ENCODE assay signal across 24 cellular contexts in the genomic region with DNA sequence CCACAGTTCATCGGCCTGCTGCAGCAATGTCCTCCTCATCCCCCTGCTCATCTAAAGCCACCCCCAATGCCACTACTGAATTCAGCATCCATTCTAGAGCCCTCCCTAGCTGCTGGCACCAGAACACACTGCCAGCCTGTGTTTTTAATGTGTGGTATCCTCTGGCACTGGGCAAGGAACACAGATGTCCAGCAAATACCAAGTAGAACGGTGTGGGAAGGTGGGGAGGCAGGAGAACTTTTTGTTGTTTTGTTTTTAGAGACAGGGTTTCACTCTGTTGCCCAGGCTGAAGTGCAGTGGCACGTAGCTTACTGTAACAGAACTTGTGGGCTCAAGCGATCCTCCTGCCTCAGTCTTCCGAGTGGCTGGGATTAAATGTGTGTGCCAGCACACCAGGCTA. TPM values are rescaled to one million over a fixed set of nuclear protein-coding genes. Genes with fewer than 3 reads are reported as not detected.
A peak's percentile ranks its signal among the peaks of the same experiment; 100 is the strongest.
DNase-seq lines count a peak whose midpoint lies in the region; ATAC-seq, FAIRE-seq and TF ChIP-seq lines count a peak whose summit lies in the region.
"Had no signal": no experiment of that assay in that cellular context is flagged by ENCODE, and none has a peak within 500 bp of the region (broad histone marks: within the 10 kb centered on the region; RNA-seq: fewer than 3 reads in every experiment).

No MANE protein-coding gene starts in this region.

- BruUV-seq in endothelial cell of umbilical vein (replicated peaks; lab: Mats Ljungman, UMichigan) = no TSS peak

- no peaks in the 10 kb centered on the region for H3K79me2 ChIP-seq in endothelial cell of umbilical vein (ENCODE audit: control insufficient read depth, insufficient read depth, low read length)

- H3K36me3 ChIP-seq in endothelial cell of umbilical vein (ENCODE audit: control insufficient read depth in 2 of 2, extremely low read depth in 1 of 2, insufficient read depth in 2 of 2, low read length in 2 of 2) (peaks cover 0 to 7% of the 10 kb centered on the region in 2 experiments), thyroid gland (peaks cover 4 to 21% of the 10 kb centered on the region in 2 donors)
- H3K36me3 ChIP-seq: SJCRH30 had no signal

- dilution Hi-C loops in endothelial cell of umbilical vein (cut with MboI; ENCODE audit: extremely low pct_ligation_motif_present, low sequenced_read_pairs) = no loop called here

- no peaks in the 10 kb centered on the region for H4K20me1 ChIP-seq in endothelial cell of umbilical vein (replicated peaks; ENCODE audit: control insufficient read depth, extremely low read depth, insufficient read depth, low read length)

- no peak for ATAC-seq in CD4-positive, alpha-beta T cell (ENCODE audit: poor library complexity)
- ATAC-seq in HG02571 (IDR thresholded peaks at IDR 0.05; ENCODE audit: unreplicated experiment) (no peak), esophagus mucosa (no peak)
- ATAC-seq: GM12878, Panc1 had no signal

- intact Hi-C loops in activated CD4-positive, alpha-beta T cell treated with anti-CD3 and anti-CD28 coated beads, Interleukin-2, amount 10 ng/mL, durations not matched to agents 24 days and 14 days (cut with micrococcal nuclease) = no loop called here
- intact Hi-C loops in CD4-positive, alpha-beta T cell (cut with DNase I, micrococcal nuclease) = no loop called here
- intact Hi-C loops in endothelial cell of umbilical vein (cut with micrococcal nuclease) = no loop called here
- intact Hi-C loops in thyroid gland (cut with DNase I) = no loop called here

- CTCF ChIA-PET in CD4-positive, alpha-beta T cell (lab: Charles Lee) = no interaction called here
- CTCF ChIA-PET in endothelial cell of umbilical vein (lab: Charles Lee) = interaction anchor here (1.2 kb wide), 1 partner anchor 10 kb away, joined by 4 read pairs; no protein-coding TSS in a partner anchor

- H3K27me3 ChIP-seq in CD4-positive, alpha-beta T cell (ENCODE audit: control insufficient read depth, insufficient read depth, low read length) = no peaks in the 10 kb centered on the region
- H3K27me3 ChIP-seq in endothelial cell of umbilical vein (ENCODE audit: control insufficient read depth in 2 of 2, insufficient read depth in 2 of 2, low read length in 2 of 2) = no peaks in the 10 kb centered on the region
- no peaks in the 10 kb centered on the region for H3K27me3 ChIP-seq in thyroid gland
- H3K27me3 ChIP-seq: SJCRH30 had no signal

- POLR2A ChIA-PET in CD4-positive, alpha-beta T cell (lab: Charles Lee) = no interaction called here
- POLR2A ChIA-PET in endothelial cell of umbilical vein (lab: Charles Lee) = no interaction called here

- H3K4me1 ChIP-seq in endothelial cell of umbilical vein (ENCODE audit: control insufficient read depth, extremely low read depth, insufficient read depth, low read length) = no peaks in the 10 kb centered on the region
- H3K4me1 ChIP-seq in thyroid gland = peaks cover 20 to 35% of the 10 kb centered on the region in 2 donors
- H3K4me1 ChIP-seq: SJCRH30 had no signal

- TF ChIP-seq POLR2A in endothelial cell of umbilical vein (IDR thresholded peaks at IDR 0.05; ENCODE audit: low read depth, low read length) = no peak
- peak in 1 of 2 donors; percentile 10 for TF ChIP-seq POLR2A in thyroid gland (IDR thresholded peaks at IDR 0.05)

- no peaks in the 10 kb centered on the region for H3K9me1 ChIP-seq in endothelial cell of umbilical vein (replicated peaks; ENCODE audit: control insufficient read depth, extremely low read depth, insufficient read depth, low read length)

- peak; percentile 12 for FAIRE-seq in endothelial cell of umbilical vein (lab: Jason Lieb, UNC)
- FAIRE-seq: A204.1, GM12878 had no signal

- no peak overlapping the region for H3K4me3 Mint-ChIP-seq in activated CD4-positive, alpha-beta T cell treated with anti-CD3 and anti-CD28 coated beads, Interleukin-2, amount 10 ng/mL, durations not matched to agents 24 days and 14 days
- no peak overlapping the region for H3K4me3 Mint-ChIP-seq in CD4-positive, alpha-beta T cell
- H3K4me3 Mint-ChIP-seq: B cell, H9 had no signal

- H3K27ac Mint-ChIP-seq in activated CD4-positive, alpha-beta T cell treated with anti-CD3 and anti-CD28 coated beads, Interleukin-2, amount 10 ng/mL, durations not matched to agents 24 days and 14 days = peak overlapping the region; percentile 26
- H3K27ac Mint-ChIP-seq in CD4-positive, alpha-beta T cell = peak overlapping the region; percentile 12
- H3K27ac Mint-ChIP-seq: B cell had no signal

- no peak for DNase-seq in activated CD4-positive, alpha-beta T cell treated with anti-CD3 and anti-CD28 coated beads, Interleukin-2, amount 10 ng/mL, durations not matched to agents 24 days and 14 days
- DNase-seq in activated CD4-positive, alpha-beta T cell treated with anti-CD3 and anti-CD28 coated beads for 1 hour = no peak
- DNase-seq in CD4-positive, alpha-beta T cell = no peak
- DNase-seq in endothelial cell of umbilical vein (ENCODE audit: low read depth, low spot score) (no peak), thyroid gland (peak; percentile 66 to 68)
- DNase-seq in central memory CD4-positive, alpha-beta T cell = no peak
- DNase-seq: DMS79 treated with DMSO at 0.1 percent for 48 hours, H9, NCI-H1092 treated with DMSO at 0.1 percent for 48 hours, NCI-H1436 treated with DMSO at 0.1 percent for 48 hours, NCI-H2029, NCI-H2227 treated with DMSO at 0.1 percent for 48 hours, NCI-H510A treated with DMSO at 0.1 percent for 48 hours, NCI-H748 treated with DMSO at 0.1 percent for 48 hours, SJCRH30 had no signal

- H3K4me2 ChIP-seq in endothelial cell of umbilical vein (ENCODE audit: insufficient read depth, low read length) = no peak overlapping the region
- H3K4me2 ChIP-seq: KMS-11 had no signal

- H3K9me3 Mint-ChIP-seq in activated CD4-positive, alpha-beta T cell treated with anti-CD3 and anti-CD28 coated beads, Interleukin-2, amount 10 ng/mL, durations not matched to agents 24 days and 14 days = no peaks in the 10 kb centered on the region
- H3K9me3 Mint-ChIP-seq in CD4-positive, alpha-beta T cell = no peaks in the 10 kb centered on the region
- H3K9me3 Mint-ChIP-seq: CD14-positive monocyte, H9 had no signal

- no peak for TF ChIP-seq CTCF in CD4-positive, alpha-beta T cell (IDR thresholded peaks at IDR 0.05)
- TF ChIP-seq CTCF in endothelial cell of umbilical vein (IDR thresholded peaks at IDR 0.05; ENCODE audit: extremely low read depth in 1 of 2, insufficient read depth in 1 of 2, low read depth in 1 of 2, low read length in 2 of 2) = no peak
- no peak for TF ChIP-seq CTCF in thyroid gland (IDR thresholded peaks at IDR 0.05)

- no peak overlapping the region for H2AFZ ChIP-seq in endothelial cell of umbilical vein (ENCODE audit: low read depth, low read length)

- no peak overlapping the region for H3K4me3 ChIP-seq in endothelial cell of umbilical vein (replicated peaks in 1 of 3; ENCODE audit: insufficient read depth in 1 of 3, low read depth in 1 of 3, low read length in 3 of 3)
- no peak overlapping the region for H3K4me3 ChIP-seq in thyroid gland (replicated peaks in 1 of 3)
- H3K4me3 ChIP-seq: GM12878, SJCRH30 had no signal

- H3K9me3 ChIP-seq in CD4-positive, alpha-beta T cell (ENCODE audit: control insufficient read depth, low read length) = no peaks in the 10 kb centered on the region
- H3K9me3 ChIP-seq in endothelial cell of umbilical vein (replicated peaks; ENCODE audit: control insufficient read depth, insufficient read depth, low read length) (no peaks in the 10 kb centered on the region), thyroid gland (no peaks in the 10 kb centered on the region)
- H3K9me3 ChIP-seq: SJCRH30 had no signal

- peaks cover 12% of the 10 kb centered on the region for H3K4me1 Mint-ChIP-seq in activated CD4-positive, alpha-beta T cell treated with anti-CD3 and anti-CD28 coated beads, Interleukin-2, amount 10 ng/mL, durations not matched to agents 24 days and 14 days
- H3K4me1 Mint-ChIP-seq in CD4-positive, alpha-beta T cell (ENCODE audit: low read depth) = peaks cover 19% of the 10 kb centered on the region

- peaks cover 17% of the 10 kb centered on the region for H3K36me3 Mint-ChIP-seq in activated CD4-positive, alpha-beta T cell treated with anti-CD3 and anti-CD28 coated beads, Interleukin-2, amount 10 ng/mL, durations not matched to agents 24 days and 14 days (ENCODE audit: low read depth)
- H3K36me3 Mint-ChIP-seq in CD4-positive, alpha-beta T cell (ENCODE audit: low read depth) = peaks cover 23% of the 10 kb centered on the region

- no peak overlapping the region for H3K9ac ChIP-seq in endothelial cell of umbilical vein (replicated peaks; ENCODE audit: extremely low read depth, insufficient read depth, low read length)
- H3K9ac ChIP-seq: KMS-11 had no signal

- WGBS in thyroid gland, 2 donors = 40 to 44% methylated on average over 5 of the region's 5 CpGs

- no peak overlapping the region for H3K27ac ChIP-seq in CD4-positive, alpha-beta T cell (ENCODE audit: low read depth, low read length)
- no peak overlapping the region for H3K27ac ChIP-seq in endothelial cell of umbilical vein (ENCODE audit: insufficient read depth, low read depth, low read length)
- peak overlapping the region; percentile 17 to 65 (median 31) for H3K27ac ChIP-seq in thyroid gland
- H3K27ac ChIP-seq: KMS-11, SJCRH30 had no signal

- no peaks in the 10 kb centered on the region for H3K27me3 Mint-ChIP-seq in activated CD4-positive, alpha-beta T cell treated with anti-CD3 and anti-CD28 coated beads, Interleukin-2, amount 10 ng/mL, durations not matched to agents 24 days and 14 days
- no peaks in the 10 kb centered on the region for H3K27me3 Mint-ChIP-seq in CD4-positive, alpha-beta T cell
- H3K27me3 Mint-ChIP-seq: B cell had no signal

RNA-seq across cellular contexts. Expression of gene HDHD3, which starts 4.7 kb away (rescaled TPM):
- total RNA-seq in activated CD4-positive, alpha-beta T cell treated with anti-CD3 and anti-CD28 coated beads, Interleukin-2, amount 10 ng/mL, durations not matched to agents 24 days and 14 days = 16.5 and 17.8 TPM in 2 replicates
- total RNA-seq in CD4-positive, alpha-beta T cell = 10 to 100 TPM; 12.8 to 13.2 TPM
- total RNA-seq in endothelial cell of umbilical vein (7.6 and 8.0 TPM in 2 replicates), thyroid gland (10 to 100 TPM; 37.1 to 67.7 (median 53.0) TPM), esophagus mucosa (41.2 TPM)
- 14.1 and 15.5 TPM in 2 replicates for polyA plus RNA-seq in endothelial cell of umbilical vein
- 7.0 and 10.1 TPM in 2 replicates for polyA plus RNA-seq in endothelial cell of umbilical vein (2011; cell fraction: cytosol; rRNA removed)
- polyA plus RNA-seq in endothelial cell of umbilical vein (2011; cell fraction: nucleus; rRNA removed) = 10.5 and 11.1 TPM in 2 replicates
- 7.1 and 7.3 TPM in 2 replicates for polyA plus RNA-seq in endothelial cell of umbilical vein (2012)
- 4.9 and 7.6 TPM in 2 replicates for polyA minus RNA-seq in endothelial cell of umbilical vein
- 8.1 TPM for polyA minus RNA-seq in endothelial cell of umbilical vein (2011; cell fraction: cytosol; rRNA and poly(A)+ RNA removed)
- polyA minus RNA-seq in endothelial cell of umbilical vein (2011; cell fraction: nucleus; rRNA and poly(A)+ RNA removed) = 3.4 and 4.8 TPM in 2 replicates

RNA-seq across cellular contexts. Expression of gene BSPRY, which starts 22.7 kb away (rescaled TPM):
- total RNA-seq in activated CD4-positive, alpha-beta T cell treated with anti-CD3 and anti-CD28 coated beads, Interleukin-2, amount 10 ng/mL, durations not matched to agents 24 days and 14 days = 10.5 and 10.6 TPM in 2 replicates
- not detected for total RNA-seq in CD4-positive, alpha-beta T cell
- total RNA-seq in endothelial cell of umbilical vein = not detected in 2 replicates
- polyA plus RNA-seq in endothelial cell of umbilical vein = not detected in 2 replicates
- not detected in 2 replicates for polyA plus RNA-seq in endothelial cell of umbilical vein (2011; cell fraction: cytosol; rRNA removed)
- not detected in 2 replicates for polyA plus RNA-seq in endothelial cell of umbilical vein (2011; cell fraction: nucleus; rRNA removed)
- not detected in 2 replicates for polyA plus RNA-seq in endothelial cell of umbilical vein (2012)
- polyA minus RNA-seq in endothelial cell of umbilical vein = not detected in 2 replicates
- not detected for polyA minus RNA-seq in endothelial cell of umbilical vein (2011; cell fraction: cytosol; rRNA and poly(A)+ RNA removed)
- polyA minus RNA-seq in endothelial cell of umbilical vein (2011; cell fraction: nucleus; rRNA and poly(A)+ RNA removed) = not detected in 2 replicates
- total RNA-seq in thyroid gland = 10 to 100 TPM; 53.2 to 79.7 (median 67.1) TPM
- total RNA-seq in esophagus mucosa = 37.6 TPM
- total RNA-seq: HT1080 had no signal

RNA-seq across cellular contexts. Expression of gene ALAD, which starts 29.0 kb away (rescaled TPM):
- total RNA-seq in activated CD4-positive, alpha-beta T cell treated with anti-CD3 and anti-CD28 coated beads, Interleukin-2, amount 10 ng/mL, durations not matched to agents 24 days and 14 days = 23.5 and 24.9 TPM in 2 replicates
- total RNA-seq in CD4-positive, alpha-beta T cell = 10 to 100 TPM; 14.5 to 15.0 TPM
- total RNA-seq in endothelial cell of umbilical vein (29.5 TPM in 2 replicates), thyroid gland (10 to 100 TPM; 23.5 to 50.0 (median 31.8) TPM), esophagus mucosa (55.2 TPM)
- 11.8 and 12.8 TPM in 2 replicates for polyA plus RNA-seq in endothelial cell of umbilical vein
- polyA plus RNA-seq in endothelial cell of umbilical vein (2011; cell fraction: cytosol; rRNA removed) = 10.4 and 11.1 TPM in 2 replicates
- polyA plus RNA-seq in endothelial cell of umbilical vein (2011; cell fraction: nucleus; rRNA removed) = 17.1 and 19.1 TPM in 2 replicates
- 28.3 and 36.1 TPM in 2 replicates for polyA plus RNA-seq in endothelial cell of umbilical vein (2012)
- polyA minus RNA-seq in endothelial cell of umbilical vein = 15.2 and 25.8 TPM in 2 replicates
- polyA minus RNA-seq in endothelial cell of umbilical vein (2011; cell fraction: cytosol; rRNA and poly(A)+ RNA removed) = 3.5 TPM
- 11.7 and 15.1 TPM in 2 replicates for polyA minus RNA-seq in endothelial cell of umbilical vein (2011; cell fraction: nucleus; rRNA and poly(A)+ RNA removed)

RNA-seq across cellular contexts. Expression of gene WDR31, which starts 32.0 kb away (rescaled TPM):
- 2.2 and 2.7 TPM in 2 replicates for total RNA-seq in activated CD4-positive, alpha-beta T cell treated with anti-CD3 and anti-CD28 coated beads, Interleukin-2, amount 10 ng/mL, durations not matched to agents 24 days and 14 days
- under 1 TPM; 0.14 to 0.22 TPM for total RNA-seq in CD4-positive, alpha-beta T cell
- total RNA-seq in endothelial cell of umbilical vein (0.62 and 1.00 TPM in 2 replicates), thyroid gland (1 to 10 TPM; 3.8 to 7.3 (median 6.5) TPM), esophagus mucosa (3.7 TPM)
- 0.22 and 0.25 TPM in 2 replicates for polyA plus RNA-seq in endothelial cell of umbilical vein
- 0.34 and 0.35 TPM in 2 replicates for polyA plus RNA-seq in endothelial cell of umbilical vein (2011; cell fraction: cytosol; rRNA removed)
- 0.47 and 0.53 TPM in 2 replicates for polyA plus RNA-seq in endothelial cell of umbilical vein (2011; cell fraction: nucleus; rRNA removed)
- 0.59 and 0.75 TPM in 2 replicates for polyA plus RNA-seq in endothelial cell of umbilical vein (2012)
- polyA minus RNA-seq in endothelial cell of umbilical vein = 0.70 and 11.7 TPM in 2 replicates
- polyA minus RNA-seq in endothelial cell of umbilical vein (2011; cell fraction: cytosol; rRNA and poly(A)+ RNA removed) = 2.4 TPM
- 0.48 and 0.67 TPM in 2 replicates for polyA minus RNA-seq in endothelial cell of umbilical vein (2011; cell fraction: nucleus; rRNA and poly(A)+ RNA removed)

RNA-seq across cellular contexts. Expression of gene POLE3, which starts 38.4 kb away (rescaled TPM):
- total RNA-seq in activated CD4-positive, alpha-beta T cell treated with anti-CD3 and anti-CD28 coated beads, Interleukin-2, amount 10 ng/mL, durations not matched to agents 24 days and 14 days = 81.4 and 84.4 TPM in 2 replicates
- total RNA-seq in CD4-positive, alpha-beta T cell = 10 to 100 TPM; 63.6 to 64.9 TPM
- total RNA-seq in endothelial cell of umbilical vein (53.8 and 54.3 TPM in 2 replicates), thyroid gland (10 to 100 TPM; 29.2 to 54.9 (median 33.5) TPM), esophagus mucosa (39.7 TPM)
- polyA plus RNA-seq in endothelial cell of umbilical vein = 61.5 and 68.6 TPM in 2 replicates
- polyA plus RNA-seq in endothelial cell of umbilical vein (2011; cell fraction: cytosol; rRNA removed) = 55.8 and 60.0 TPM in 2 replicates
- 43.1 and 68.8 TPM in 2 replicates for polyA plus RNA-seq in endothelial cell of umbilical vein (2011; cell fraction: nucleus; rRNA removed)
- 62.2 and 78.6 TPM in 2 replicates for polyA plus RNA-seq in endothelial cell of umbilical vein (2012)
- polyA minus RNA-seq in endothelial cell of umbilical vein = 42.8 and 53.7 TPM in 2 replicates
- polyA minus RNA-seq in endothelial cell of umbilical vein (2011; cell fraction: cytosol; rRNA and poly(A)+ RNA removed) = 46.3 TPM
- polyA minus RNA-seq in endothelial cell of umbilical vein (2011; cell fraction: nucleus; rRNA and poly(A)+ RNA removed) = 14.6 and 18.9 TPM in 2 replicates

Comparison
In these comparisons a context has a peak if more than half of its experiments do, and no peak if none do; other contexts are left out.
1. DNase-seq: peak in thyroid gland (2 of 2); none in activated CD4-positive, alpha-beta T cell treated with anti-CD3 and anti-CD28 coated beads, Interleukin-2, amount 10 ng/mL, durations not matched to agents 24 days and 14 days (single experiment), activated CD4-positive, alpha-beta T cell treated with anti-CD3 and anti-CD28 coated beads for 1 hour (single experiment), CD4-positive, alpha-beta T cell (0 of 10), endothelial cell of umbilical vein (single experiment) and central memory CD4-positive, alpha-beta T cell (single experiment).
2. H3K27ac ChIP-seq: peak in thyroid gland (3 of 3); none in CD4-positive, alpha-beta T cell (single experiment) and endothelial cell of umbilical vein (single experiment).
3. RNA of gene BSPRY, which starts 22.7 kb away (total RNA-seq): 53.2 to 79.7 TPM in thyroid gland, 37.6 TPM in esophagus mucosa (single experiment) and 10.5 to 10.6 TPM in activated CD4-positive, alpha-beta T cell treated with anti-CD3 and anti-CD28 coated beads, Interleukin-2, amount 10 ng/mL, durations not matched to agents 24 days and 14 days; not detected in CD4-positive, alpha-beta T cell and not detected in endothelial cell of umbilical vein; every median in the first group is over 10 times any median in the second.